17 cellular contexts compared by ENCODE assay signal in genomic region chr20:54550776-54551396, GRCh38.
"Had no signal": no experiment of that assay in that cellular context is flagged by ENCODE, and none has a peak within 500 bp of the region (broad histone marks: within the 10 kb centered on the region; RNA-seq: fewer than 3 reads in every experiment).

No MANE protein-coding gene starts in this region.

- H3K4me3 Mint-ChIP-seq: activated CD8-positive, alpha-beta T cell treated with anti-CD3 and anti-CD28 coated beads for 36 hours; activated naive CD4-positive, alpha-beta T cell treated with anti-CD3 and anti-CD28 coated beads, Interleukin-2, amount 50 U/mL, for 24 hours; effector memory CD8-positive, alpha-beta T cell; immature natural killer cell; natural killer cell had no signal

- H3K4me1 ChIP-seq: foreskin keratinocyte, right atrium auricular region, SJSA1 had no signal

- H3K36me3 ChIP-seq: cardiac muscle cell, right atrium auricular region, SJSA1, tibial nerve had no signal

- ATAC-seq: activated CD8-positive, alpha-beta T cell treated with anti-CD3 and anti-CD28 coated beads for 36 hours; effector memory CD8-positive, alpha-beta T cell; foreskin keratinocyte; mucosa of descending colon; natural killer cell had no signal

- H3K27ac Mint-ChIP-seq: activated CD8-positive, alpha-beta T cell treated with anti-CD3 and anti-CD28 coated beads for 36 hours; activated naive CD4-positive, alpha-beta T cell treated with anti-CD3 and anti-CD28 coated beads, Interleukin-2, amount 50 U/mL, for 24 hours; effector memory CD8-positive, alpha-beta T cell; immature natural killer cell; natural killer cell had no signal

- H3K27ac ChIP-seq: cardiac muscle cell, foreskin keratinocyte, right atrium auricular region, SJSA1, skin epidermis, tibial nerve had no signal

- H3K4me3 ChIP-seq: cardiac muscle cell, mucosa of descending colon, right atrium auricular region, SJSA1, skin epidermis, tibial nerve had no signal

- DNase-seq: activated CD4-positive, CD25-positive, alpha-beta regulatory T cell treated with anti-CD3 and anti-CD28 coated beads, Interleukin-2, amount 50 U/mL, for 72 hours; activated CD8-positive, alpha-beta memory T cell treated with anti-CD3 and anti-CD28 coated beads, Interleukin-2, amount 50 U/mL, for 4 hours; activated CD8-positive, alpha-beta T cell treated with anti-CD3 and anti-CD28 coated beads for 36 hours; amygdala; cortex of kidney; effector memory CD8-positive, alpha-beta T cell; foreskin keratinocyte; immature natural killer cell; mucosa of descending colon; natural killer cell; T-helper 9 cell had no signal

- H3K4me1 Mint-ChIP-seq: activated naive CD4-positive, alpha-beta T cell treated with anti-CD3 and anti-CD28 coated beads, Interleukin-2, amount 50 U/mL, for 24 hours; immature natural killer cell; natural killer cell had no signal

- H3K9me3 Mint-ChIP-seq: activated naive CD4-positive, alpha-beta T cell treated with anti-CD3 and anti-CD28 coated beads, Interleukin-2, amount 50 U/mL, for 24 hours; effector memory CD8-positive, alpha-beta T cell; natural killer cell had no signal

- H3K27me3 ChIP-seq: cardiac muscle cell, foreskin keratinocyte, right atrium auricular region, SJSA1, tibial nerve had no signal

- H3K36me3 Mint-ChIP-seq: activated naive CD4-positive, alpha-beta T cell treated with anti-CD3 and anti-CD28 coated beads, Interleukin-2, amount 50 U/mL, for 24 hours; immature natural killer cell; natural killer cell had no signal

- H3K27me3 Mint-ChIP-seq: activated CD8-positive, alpha-beta T cell treated with anti-CD3 and anti-CD28 coated beads for 36 hours; effector memory CD8-positive, alpha-beta T cell had no signal

- H3K9me3 ChIP-seq: mucosa of descending colon, right atrium auricular region, SJSA1, tibial nerve had no signal
